Comparison of ENCODE assay signal across 11 cellular contexts in the genomic region with DNA sequence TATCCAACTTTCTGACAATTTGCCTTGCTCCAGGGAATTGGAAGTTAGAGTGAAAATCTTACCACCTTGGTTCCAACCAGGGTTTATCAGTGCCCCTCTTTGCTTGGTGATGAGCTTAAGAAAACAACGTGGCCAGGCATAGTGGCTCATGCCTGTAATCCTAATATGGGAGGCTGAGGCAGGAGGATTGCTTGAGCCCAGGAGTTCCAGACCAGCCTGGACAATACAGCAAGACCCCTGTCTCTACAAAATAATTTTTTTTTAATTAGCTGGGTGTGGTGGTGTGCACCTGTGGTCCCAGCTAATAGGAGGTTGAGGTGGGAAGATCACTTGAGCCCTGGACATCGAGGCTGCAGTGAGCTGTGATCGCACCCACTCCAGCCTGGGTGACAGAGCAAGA. TPM values are rescaled to one million over a fixed set of nuclear protein-coding genes. Genes with fewer than 3 reads are reported as not detected.
DNase-seq lines count a peak whose midpoint lies in the region; ATAC-seq and TF ChIP-seq lines count a peak whose summit lies in the region.
"Had no signal": no experiment of that assay in that cellular context is flagged by ENCODE, and none has a peak within 500 bp of the region (broad histone marks: within the 10 kb centered on the region; RNA-seq: fewer than 3 reads in every experiment).

No MANE protein-coding gene starts in this region.

- TF ChIP-seq CTCF in lower lobe of right lung (IDR thresholded peaks at IDR 0.05) (no peak), vagina (IDR thresholded peaks at IDR 0.05) (no peak)

- peaks cover 41% of the 10 kb centered on the region for H3K36me3 ChIP-seq in lower lobe of right lung
- H3K36me3 ChIP-seq in vagina = no peaks in the 10 kb centered on the region

- H3K4me3 Mint-ChIP-seq in stimulated activated naive CD8-positive, alpha-beta T cell treated with anti-CD3 and anti-CD28 coated beads, Interleukin-15, Interleukin-2, amounts not matched to agents 100 ng/mL and 50 ng/mL, for 24 hours = peak overlapping the region; percentile 64
- peak overlapping the region; percentile 81 for H3K4me3 Mint-ChIP-seq in activated T-helper 1 cell treated with anti-CD3 and anti-CD28 coated beads, Interleukin-12 subunit alpha, Interleukin-12 subunit beta, Interleukin-2, Interleukin-4 antibody, amounts not matched to agents 30 ng/mL and 10 ng/mL and 1 ng/mL, durations not matched to agents 14 hours and 24 hours and 36 hours

- intact Hi-C loops in activated T-helper 1 cell treated with anti-CD3 and anti-CD28 coated beads, Interleukin-12 subunit alpha, Interleukin-12 subunit beta, Interleukin-2, Interleukin-4 antibody, amounts not matched to agents 30 ng/mL and 10 ng/mL and 1 ng/mL, durations not matched to agents 14 hours and 24 hours and 36 hours (cut with micrococcal nuclease) = loop anchor here (1.0 to 10.0 kb wide), 4 partner anchors 15 to 899 kb away; partner anchors contain the start of genes SLC7A6 and SNTB2
- intact Hi-C loops in lower lobe of right lung (cut with DNase I) (no loop called here), vagina (cut with DNase I) (no loop called here)

- no peak for ATAC-seq in stimulated activated naive CD8-positive, alpha-beta T cell treated with anti-CD3 and anti-CD28 coated beads, Interleukin-15, Interleukin-2, amounts not matched to agents 100 U/mL and 50 U/mL, for 24 hours
- no peak for ATAC-seq in lower lobe of right lung
- no peak for ATAC-seq in GM18511 (IDR thresholded peaks at IDR 0.05; ENCODE audit: unreplicated experiment)

- H3K27ac ChIP-seq in lower lobe of right lung (peak overlapping the region; percentile 66), vagina (peak overlapping the region; percentile 66)
- H3K27ac ChIP-seq: VCaP had no signal

- H3K9me3 ChIP-seq in lower lobe of right lung (no peaks in the 10 kb centered on the region), vagina (no peaks in the 10 kb centered on the region)

- peaks cover 70% of the 10 kb centered on the region for H3K36me3 Mint-ChIP-seq in stimulated activated naive CD8-positive, alpha-beta T cell treated with anti-CD3 and anti-CD28 coated beads, Interleukin-15, Interleukin-2, amounts not matched to agents 100 ng/mL and 50 ng/mL, for 24 hours (ENCODE audit: low read depth)
- peaks cover 76% of the 10 kb centered on the region for H3K36me3 Mint-ChIP-seq in activated T-helper 1 cell treated with anti-CD3 and anti-CD28 coated beads, Interleukin-12 subunit alpha, Interleukin-12 subunit beta, Interleukin-2, Interleukin-4 antibody, amounts not matched to agents 30 ng/mL and 10 ng/mL and 1 ng/mL, durations not matched to agents 14 hours and 24 hours and 36 hours (ENCODE audit: low read depth)

- H3K4me1 Mint-ChIP-seq in stimulated activated naive CD8-positive, alpha-beta T cell treated with anti-CD3 and anti-CD28 coated beads, Interleukin-15, Interleukin-2, amounts not matched to agents 100 ng/mL and 50 ng/mL, for 24 hours (ENCODE audit: low read depth) = peaks cover 100% of the 10 kb centered on the region
- H3K4me1 Mint-ChIP-seq in activated T-helper 1 cell treated with anti-CD3 and anti-CD28 coated beads, Interleukin-12 subunit alpha, Interleukin-12 subunit beta, Interleukin-2, Interleukin-4 antibody, amounts not matched to agents 30 ng/mL and 10 ng/mL and 1 ng/mL, durations not matched to agents 14 hours and 24 hours and 36 hours (ENCODE audit: low read depth) = peaks cover 95% of the 10 kb centered on the region

- no peak for DNase-seq in stimulated activated naive CD8-positive, alpha-beta T cell treated with anti-CD3 and anti-CD28 coated beads, Interleukin-15, Interleukin-2, amounts not matched to agents 100 U/mL and 50 U/mL, for 24 hours
- no peak for DNase-seq in activated T-helper 1 cell treated with anti-CD3 and anti-CD28 coated beads, Interleukin-12 subunit alpha, Interleukin-12 subunit beta, Interleukin-2, Interleukin-4 antibody, amounts not matched to agents 30 ng/mL and 10 ng/mL and 1 ng/mL, durations not matched to agents 14 hours and 24 hours and 36 hours (ENCODE audit: low spot score)
- no peak for DNase-seq in lower lobe of right lung
- DNase-seq in vagina (ENCODE audit: extremely low spot score in 2 of 2) = no peak
- DNase-seq in COR-L47 (lab: John Stamatoyannopoulos, UW) = no peak
- no peak for DNase-seq in NCI-H345 (lab: John Stamatoyannopoulos, UW)
- DNase-seq: head of caudate nucleus, mesenchymal stem cell had no signal

- no peak for TF ChIP-seq POLR2A in vagina (IDR thresholded peaks at IDR 0.05)

- H3K4me1 ChIP-seq in lower lobe of right lung (peaks cover 73% of the 10 kb centered on the region), vagina (peaks cover 81% of the 10 kb centered on the region)

- no peaks in the 10 kb centered on the region for H3K27me3 Mint-ChIP-seq in stimulated activated naive CD8-positive, alpha-beta T cell treated with anti-CD3 and anti-CD28 coated beads, Interleukin-15, Interleukin-2, amounts not matched to agents 100 ng/mL and 50 ng/mL, for 24 hours
- H3K27me3 Mint-ChIP-seq in activated T-helper 1 cell treated with anti-CD3 and anti-CD28 coated beads, Interleukin-12 subunit alpha, Interleukin-12 subunit beta, Interleukin-2, Interleukin-4 antibody, amounts not matched to agents 30 ng/mL and 10 ng/mL and 1 ng/mL, durations not matched to agents 14 hours and 24 hours and 36 hours (ENCODE audit: insufficient read depth) = no peaks in the 10 kb centered on the region

- no peak overlapping the region for H3K4me3 ChIP-seq in lower lobe of right lung
- H3K4me3 ChIP-seq in vagina = no peak overlapping the region

- H3K27ac Mint-ChIP-seq in stimulated activated naive CD8-positive, alpha-beta T cell treated with anti-CD3 and anti-CD28 coated beads, Interleukin-15, Interleukin-2, amounts not matched to agents 100 ng/mL and 50 ng/mL, for 24 hours = peak overlapping the region; percentile 92
- H3K27ac Mint-ChIP-seq in activated T-helper 1 cell treated with anti-CD3 and anti-CD28 coated beads, Interleukin-12 subunit alpha, Interleukin-12 subunit beta, Interleukin-2, Interleukin-4 antibody, amounts not matched to agents 30 ng/mL and 10 ng/mL and 1 ng/mL, durations not matched to agents 14 hours and 24 hours and 36 hours = peak overlapping the region; percentile 92

- no peaks in the 10 kb centered on the region for H3K27me3 ChIP-seq in lower lobe of right lung (ENCODE audit: low read depth)
- H3K27me3 ChIP-seq in vagina = no peaks in the 10 kb centered on the region

- H3K9me3 Mint-ChIP-seq in stimulated activated naive CD8-positive, alpha-beta T cell treated with anti-CD3 and anti-CD28 coated beads, Interleukin-15, Interleukin-2, amounts not matched to agents 100 ng/mL and 50 ng/mL, for 24 hours = no peaks in the 10 kb centered on the region
- H3K9me3 Mint-ChIP-seq in activated T-helper 1 cell treated with anti-CD3 and anti-CD28 coated beads, Interleukin-12 subunit alpha, Interleukin-12 subunit beta, Interleukin-2, Interleukin-4 antibody, amounts not matched to agents 30 ng/mL and 10 ng/mL and 1 ng/mL, durations not matched to agents 14 hours and 24 hours and 36 hours = no peaks in the 10 kb centered on the region

RNA-seq across cellular contexts. Expression of gene SLC7A6, which starts 21.4 kb away (rescaled TPM):
- 139 and 143 TPM in 2 replicates for total RNA-seq in activated T-helper 1 cell treated with anti-CD3 and anti-CD28 coated beads, Interleukin-12 subunit alpha, Interleukin-12 subunit beta, Interleukin-2, Interleukin-4 antibody, amounts not matched to agents 30 ng/mL and 10 ng/mL and 1 ng/mL, durations not matched to agents 14 hours and 24 hours and 36 hours
- total RNA-seq in lower lobe of right lung (47.1 TPM), vagina (35.1 TPM)

RNA-seq across cellular contexts. Expression of gene SLC7A6OS, which starts 25.1 kb away (rescaled TPM):
- 26.5 and 27.6 TPM in 2 replicates for total RNA-seq in activated T-helper 1 cell treated with anti-CD3 and anti-CD28 coated beads, Interleukin-12 subunit alpha, Interleukin-12 subunit beta, Interleukin-2, Interleukin-4 antibody, amounts not matched to agents 30 ng/mL and 10 ng/mL and 1 ng/mL, durations not matched to agents 14 hours and 24 hours and 36 hours
- total RNA-seq in lower lobe of right lung = 16.8 TPM
- total RNA-seq in vagina = 15.5 TPM

RNA-seq across cellular contexts. Expression of gene PRMT7, which starts 25.1 kb away (rescaled TPM):
- 80.6 and 85.2 TPM in 2 replicates for total RNA-seq in activated T-helper 1 cell treated with anti-CD3 and anti-CD28 coated beads, Interleukin-12 subunit alpha, Interleukin-12 subunit beta, Interleukin-2, Interleukin-4 antibody, amounts not matched to agents 30 ng/mL and 10 ng/mL and 1 ng/mL, durations not matched to agents 14 hours and 24 hours and 36 hours
- total RNA-seq in lower lobe of right lung (36.1 TPM), vagina (47.9 TPM)

RNA-seq across cellular contexts. Expression of gene PLA2G15, which starts 40.5 kb away (rescaled TPM):
- 8.6 and 8.8 TPM in 2 replicates for total RNA-seq in activated T-helper 1 cell treated with anti-CD3 and anti-CD28 coated beads, Interleukin-12 subunit alpha, Interleukin-12 subunit beta, Interleukin-2, Interleukin-4 antibody, amounts not matched to agents 30 ng/mL and 10 ng/mL and 1 ng/mL, durations not matched to agents 14 hours and 24 hours and 36 hours
- total RNA-seq in lower lobe of right lung (45.1 TPM), vagina (18.2 TPM)

RNA-seq across cellular contexts. Expression of gene ESRP2, which starts 49.8 kb away (rescaled TPM):
- total RNA-seq in activated T-helper 1 cell treated with anti-CD3 and anti-CD28 coated beads, Interleukin-12 subunit alpha, Interleukin-12 subunit beta, Interleukin-2, Interleukin-4 antibody, amounts not matched to agents 30 ng/mL and 10 ng/mL and 1 ng/mL, durations not matched to agents 14 hours and 24 hours and 36 hours = 0.10 and 0.12 TPM in 2 replicates
- total RNA-seq in lower lobe of right lung (64.5 TPM), vagina (71.0 TPM)
